In genomic region chr1:67597336-67597735, GRCh38 we compare ENCODE assay signal across 17 cellular contexts.
DNase-seq lines count a peak whose midpoint lies in the region; ATAC-seq and TF ChIP-seq lines count a peak whose summit lies in the region.
"Had no signal": no experiment of that assay in that cellular context is flagged by ENCODE, and none has a peak within 500 bp of the region (broad histone marks: within the 10 kb centered on the region; RNA-seq: fewer than 3 reads in every experiment).

No MANE protein-coding gene starts in this region.

- H3K27ac Mint-ChIP-seq in GM23338 = no peak overlapping the region
- H3K27ac Mint-ChIP-seq: CD8-positive, alpha-beta T cell had no signal

- no peak overlapping the region for H2AFZ ChIP-seq in GM23338

- H3K36me3 Mint-ChIP-seq in GM23338 (ENCODE audit: low read depth) = no peaks in the 10 kb centered on the region; the same call in 2 of the 3 replicates
- H3K36me3 Mint-ChIP-seq: CD8-positive, alpha-beta T cell had no signal

- no peak overlapping the region for H3K27ac ChIP-seq in GM23338 (ENCODE audit: low read depth)
- H3K27ac ChIP-seq: 22Rv1, HL-60 had no signal

- no peaks in the 10 kb centered on the region for H4K20me1 ChIP-seq in GM23338 (replicated peaks; ENCODE audit: insufficient read depth)

- no peaks in the 10 kb centered on the region for H3K79me2 ChIP-seq in GM23338 (replicated peaks; ENCODE audit: insufficient read depth)

- TF ChIP-seq CTCF in choroid plexus epithelial cell (conservative IDR thresholded peaks at IDR 0.05; ENCODE audit: low read depth, low read length) = no peak
- TF ChIP-seq CTCF in GM23338 (conservative IDR thresholded peaks at IDR 0.05; ENCODE audit: low read depth in 2 of 2) = no peak

- no peak overlapping the region for H3K4me3 Mint-ChIP-seq in GM23338
- H3K4me3 Mint-ChIP-seq: CD8-positive, alpha-beta T cell had no signal

- H3K4me3 ChIP-seq in choroid plexus epithelial cell (ENCODE audit: low read depth, low read length) (no peak overlapping the region), GM23338 (no peak overlapping the region)

- no peaks in the 10 kb centered on the region for H3K36me3 ChIP-seq in GM23338 (ENCODE audit: insufficient read depth)

- peaks cover 13% of the 10 kb centered on the region for H3K4me1 Mint-ChIP-seq in GM23338

- H3K27me3 ChIP-seq in GM23338 (ENCODE audit: insufficient read depth) = no peaks in the 10 kb centered on the region

- H3K4me2 ChIP-seq in GM23338 = no peak overlapping the region

- ATAC-seq in HG02588 (IDR thresholded peaks at IDR 0.05; ENCODE audit: unreplicated experiment) = no peak
- no peak for ATAC-seq in GM23338
- ATAC-seq: CD8-positive, alpha-beta T cell had no signal

- no peaks in the 10 kb centered on the region for H3F3A ChIP-seq in GM23338 (replicated peaks; ENCODE audit: low read depth)

- no peaks in the 10 kb centered on the region for H3K4me1 ChIP-seq in GM23338 (ENCODE audit: insufficient read depth)

- H3K9me3 Mint-ChIP-seq in GM23338 = peaks cover 5% of the 10 kb centered on the region; the same call in 1 of the 3 replicates

- H3K27me3 Mint-ChIP-seq in GM23338 (ENCODE audit: insufficient read depth, low read depth, poor library complexity) = no peaks in the 10 kb centered on the region

- H3K9me2 ChIP-seq in GM23338 (ENCODE audit: insufficient read depth) = no peaks in the 10 kb centered on the region; the same call in 1 of the 2 replicates

- peak; percentile 16 for DNase-seq in NCI-H1105 treated with DMSO at 0.1 percent for 48 hours (lab: John Stamatoyannopoulos, UW)
- no peak for DNase-seq in NCI-H1105 (lab: John Stamatoyannopoulos, UW)
- DNase-seq in NCI-H1417 treated with DMSO at 0.1 percent for 48 hours (lab: John Stamatoyannopoulos, UW) = peak; percentile 67
- peak; percentile 33 for DNase-seq in NCI-H748 treated with DMSO at 0.1 percent for 48 hours (lab: John Stamatoyannopoulos, UW)
- DNase-seq in choroid plexus epithelial cell (ENCODE audit: low read depth) = peak; percentile 24
- no peak for DNase-seq in GM23338 (ENCODE audit: low spot score)
- no peak for DNase-seq in iPS-NIHi11 (ENCODE audit: low spot score)
- DNase-seq: CD8-positive, alpha-beta T cell; DMS 273 treated with DMSO at 0.1 percent for 48 hours; KG1; NCI-H1092; NCI-H2171; NCI-H510A treated with DMSO at 0.1 percent for 48 hours; T-helper 1 cell had no signal

TF ChIP-seq in GM23338, 12 proteins besides CTCF, POLR2A, EP300 and RAD21:
- no peak for TF ChIP-seq ZNF331 (CRISPR knock-in tag; IDR thresholded peaks at IDR 0.05; ENCODE audit: low read depth)
- no peak for TF ChIP-seq EZH2 (IDR thresholded peaks at IDR 0.05; ENCODE audit: low read depth, unreplicated experiment)

Comparison
In these comparisons a context has a peak if more than half of its experiments do, and no peak if none do; other contexts are left out.
1. DNase-seq: peak in NCI-H1105 treated with DMSO at 0.1 percent for 48 hours (single experiment), NCI-H1417 treated with DMSO at 0.1 percent for 48 hours (single experiment), NCI-H748 treated with DMSO at 0.1 percent for 48 hours (single experiment) and choroid plexus epithelial cell (single experiment); none in NCI-H1105 (single experiment), GM23338 (single experiment) and iPS-NIHi11 (single experiment).